In the genomic region with DNA sequence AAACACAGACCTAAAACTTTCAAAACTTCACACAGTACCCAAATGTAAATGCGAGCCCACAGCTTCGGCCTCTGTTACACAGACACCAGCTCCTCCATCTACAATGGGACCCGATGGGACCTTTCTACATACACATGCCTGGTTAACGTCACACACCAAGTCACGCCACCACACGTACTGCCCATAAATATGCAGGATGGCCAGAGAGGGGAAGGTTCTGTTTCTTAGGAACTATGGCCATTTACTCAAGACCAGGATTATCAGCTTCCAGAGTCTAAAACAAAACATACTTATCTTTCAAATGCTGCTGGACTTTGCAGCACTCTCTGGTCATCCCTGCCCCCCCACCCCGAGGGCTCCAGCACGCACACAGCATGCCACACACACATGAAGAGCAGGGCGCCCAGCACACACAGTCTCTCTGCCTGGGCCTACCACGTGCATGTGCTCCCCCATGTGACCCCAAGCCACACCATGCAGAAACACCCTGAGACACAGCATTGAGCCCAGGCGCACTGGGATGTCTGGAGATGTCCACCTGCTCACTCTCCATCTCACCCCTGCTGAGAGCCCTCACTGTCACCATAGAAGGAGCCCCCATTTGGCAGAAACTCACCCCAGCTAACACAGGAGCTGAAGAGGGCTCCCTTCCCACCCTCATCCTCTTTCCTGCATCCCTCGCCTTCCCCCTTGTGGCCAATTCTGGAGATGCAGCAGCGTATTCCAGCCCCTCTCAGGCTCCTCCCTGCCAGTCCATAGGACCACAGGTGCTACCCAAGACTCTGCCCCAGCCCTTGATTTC, we compare ENCODE assay signal across 8 cellular contexts.
A peak's percentile ranks its signal among the peaks of the same experiment; 100 is the strongest.
DNase-seq lines count a peak whose midpoint lies in the region; ATAC-seq, FAIRE-seq and TF ChIP-seq lines count a peak whose summit lies in the region.

No MANE protein-coding gene starts in this region.

- H3K36me3 ChIP-seq in BJ (ENCODE audit: control insufficient read depth, insufficient read depth, low read length) (no peaks in the 10 kb centered on the region), H1 (ENCODE audit: control insufficient read depth in 2 of 4, insufficient read depth in 4 of 4, low read length in 3 of 4) (no peaks in the 10 kb centered on the region)

- peak overlapping the region; percentile 83; the same call in 1 of the 2 replicates for H4K8ac ChIP-seq in H1 (ENCODE audit: extremely low read depth, insufficient read depth, low read length)

- H3K56ac ChIP-seq in H1 (replicated peaks; ENCODE audit: insufficient read length, low read depth, low read length): no peak overlapping the region

- H3K4ac ChIP-seq in H1 (replicated peaks; ENCODE audit: insufficient read length, low read depth, low read length): no peak overlapping the region

- no peak overlapping the region for H2AK5ac ChIP-seq in H1 (ENCODE audit: low read depth, low read length)

- TF ChIP-seq RAD21 in H1 (IDR thresholded peaks at IDR 0.05 in 1 of 2, conservative IDR thresholded peaks at IDR 0.05 in 1 of 2; ENCODE audit: low read depth in 2 of 2, low read length in 2 of 2): peak; percentile 81 to 87

- no peak for TF ChIP-seq EP300 in H1 (IDR thresholded peaks at IDR 0.05; ENCODE audit: borderline replicate concordance in 1 of 2, low read depth in 2 of 2, low read length in 2 of 2)

- peak; percentile 92 for TF ChIP-seq CTCF in BJ (IDR thresholded peaks at IDR 0.05; ENCODE audit: insufficient read depth, low read depth, low read length)
- TF ChIP-seq CTCF in H1 (IDR thresholded peaks at IDR 0.05; ENCODE audit: control extremely low read depth in 1 of 3, insufficient read depth in 1 of 3, low read depth in 1 of 3, low read length in 3 of 3): peak; percentile 93 to 97 (median 94)

- H3K9ac ChIP-seq in H1 (replicated peaks in 1 of 4; ENCODE audit: extremely low read depth in 1 of 4, low read depth in 3 of 4, low read length in 3 of 4): no peak overlapping the region

- no peaks in the 10 kb centered on the region for H3K79me1 ChIP-seq in H1 (ENCODE audit: low read depth, low read length)

- no peak for DNase-seq in BJ (ENCODE audit: low read depth)
- DNase-seq in HEK293T (ENCODE audit: extremely low spot score): peak; percentile 87
- DNase-seq in NCI-H69 (lab: John Stamatoyannopoulos, UW): peak; percentile 77
- peak; percentile 22 to 56 for DNase-seq in activated CD8-positive, alpha-beta memory T cell treated with anti-CD3 and anti-CD28 coated beads for 1 hour (ENCODE audit: extremely low read depth in 1 of 2, low read depth in 1 of 2)
- DNase-seq in H1 (ENCODE audit: low read depth in 1 of 2, low spot score in 2 of 2): peak; percentile 67 to 99
- peak; percentile 81 for DNase-seq in midbrain (lab: John Stamatoyannopoulos, UW)
- DNase-seq in stimulated activated CD8-positive, alpha-beta memory T cell treated with anti-CD3 and anti-CD28 coated beads, Interleukin-4, amount 100 ng/mL, for 1 hour (ENCODE audit: low read depth in 2 of 2, low spot score in 1 of 2): peak; percentile 31 to 41

- H3K4me2 ChIP-seq in H1 (ENCODE audit: insufficient read depth in 1 of 2, low read depth in 2 of 2, low read length in 2 of 2): peak overlapping the region; percentile 3 to 60; a peak in 3 of 4 replicates

- H2BK15ac ChIP-seq in H1 (ENCODE audit: low read length): peak overlapping the region; percentile 25; the same call in 1 of the 2 replicates

- no peak overlapping the region for H4K5ac ChIP-seq in H1 (ENCODE audit: insufficient read length, low read depth, low read length)

- CTCF ChIA-PET in BJ (lab: Yijun Ruan, JAX) (interaction anchor here (0.5 to 5.5 kb wide), 34 partner anchors 8 to 320 kb away, joined by 3 to 67 read pairs (median 4); no protein-coding TSS in a partner anchor), HEK293T (lab: Yijun Ruan, JAX) (interaction anchor here (0.8 to 3.8 kb wide), 8 partner anchors 8 to 204 kb away, joined by 3 to 18 read pairs (median 4); no protein-coding TSS in a partner anchor), H1 (lab: Charles Lee; ENCODE audit: partially characterized antibody) (interaction anchor here (0.7 to 15.7 kb wide), 55 partner anchors 8 to 402 kb away, joined by 3 to 201 read pairs (median 8); a partner anchor contains a TSS)

- no peak overlapping the region for H2BK120ac ChIP-seq in H1 (replicated peaks; ENCODE audit: low read depth, low read length)

- peak overlapping the region; percentile 79; the same call in 1 of the 2 replicates for H2BK12ac ChIP-seq in H1 (ENCODE audit: low read depth, low read length)

- TF ChIP-seq POLR2A in H1 (IDR thresholded peaks at IDR 0.05; ENCODE audit: control extremely low read depth in 1 of 2, low read depth in 2 of 2, low read length in 2 of 2): no peak

- 0 out of 2 replicates have a peak overlapping the region, but pooled peaks have one; percentile 42 for H2BK5ac ChIP-seq in H1 (ENCODE audit: low read depth, low read length)

- H3K79me2 ChIP-seq in H1 (ENCODE audit: control insufficient read depth in 1 of 2, insufficient read depth in 2 of 2, low read length in 2 of 2): no peaks in the 10 kb centered on the region

- H2BK20ac ChIP-seq in H1 (ENCODE audit: low read length): 0 out of 2 replicates have a peak overlapping the region, but pooled peaks have one; percentile 69

- H3K23ac ChIP-seq in H1 (ENCODE audit: insufficient read length): no peak overlapping the region

- ATAC-seq in GM19452 (IDR thresholded peaks at IDR 0.05; ENCODE audit: unreplicated experiment): no peak

- no peak overlapping the region for H3K14ac ChIP-seq in H1 (ENCODE audit: insufficient read length)

- H4K20me1 ChIP-seq in H1 (replicated peaks in 1 of 2; ENCODE audit: control insufficient read depth in 1 of 2, insufficient read depth in 2 of 2, low read length in 2 of 2): peaks cover 0 to 2% of the 10 kb centered on the region in 2 experiments

- FAIRE-seq in H1 (lab: Jason Lieb, UNC): peak; percentile 78

- H3K4me1 ChIP-seq in H1 (replicated peaks in 1 of 4; ENCODE audit: control insufficient read depth in 3 of 4, insufficient read depth in 4 of 4, low read length in 3 of 4): peaks cover 0 to 8% (median 5%) of the 10 kb centered on the region in 4 experiments; a peak in 3 of 7 replicates

- H3K4me3 ChIP-seq in BJ (ENCODE audit: low read depth, low read length) (no peak overlapping the region), H1 (ENCODE audit: extremely low read depth in 1 of 4, insufficient read depth in 2 of 4, low read depth in 3 of 4, low read length in 4 of 4) (peak overlapping the region in 1 of 4 experiments; percentile 15; a peak in 1 of 8 replicates)

- no peak overlapping the region for H4K91ac ChIP-seq in H1 (replicated peaks; ENCODE audit: insufficient read length, low read length)

- no peak overlapping the region for H3K27ac ChIP-seq in H1 (ENCODE audit: low read depth, low read length)

- H2AFZ ChIP-seq in H1 (ENCODE audit: low read length): peak overlapping the region; percentile 86

- no peaks in the 10 kb centered on the region for H3K9me3 ChIP-seq in H1 (ENCODE audit: insufficient read depth in 2 of 2, low read depth in 1 of 2, low read length in 1 of 2)

- no peaks in the 10 kb centered on the region; the same call in 1 of the 2 replicates for H3K23me2 ChIP-seq in H1 (ENCODE audit: low read depth, low read length)

- POLR2A ChIA-PET in BJ (lab: Charles Lee) (no interaction called here), HEK293T (lab: Yijun Ruan, JAX) (interaction anchor here (0.9 kb wide), 1 partner anchor 335 kb away, joined by 3 read pairs; a partner anchor contains a TSS), H1 (lab: Charles Lee; ENCODE audit: partially characterized antibody) (interaction anchor here (0.8 to 1.0 kb wide), 2 partner anchors 87 to 175 kb away, joined by 3 to 4 read pairs; no protein-coding TSS in a partner anchor)

- H3K27me3 ChIP-seq in BJ (ENCODE audit: control insufficient read depth, insufficient read depth, low read length): peaks cover 5% of the 10 kb centered on the region; the same call in 1 of the 2 replicates
- H3K27me3 ChIP-seq in H1 (replicated peaks in 1 of 4; ENCODE audit: control insufficient read depth in 3 of 4, extremely low read depth in 1 of 4, insufficient read depth in 3 of 4, low read length in 3 of 4): peaks cover 0 to 5% (median 2%) of the 10 kb centered on the region in 4 experiments; a peak in 3 of 7 replicates

- peak overlapping the region; percentile 98 for H3K18ac ChIP-seq in H1 (ENCODE audit: extremely low read depth, low read length)

- WGBS in H1 (ENCODE audit: extremely low coverage in 1 of 2, insufficient coverage in 1 of 2, insufficient read length in 1 of 2, insufficient replicate concordance in 2 of 2, low coverage in 1 of 2, low lambda C conversion rate in 2 of 2, missing lambda C conversion rate in 1 of 2), 2 experiments: 63% methylated on average over 13 of the region's 13 CpGs; no CpG with 5 or more reads in 1 of the 2 experiments

TF ChIP-seq in HEK293T, 16 proteins besides CTCF, POLR2A, EP300 and RAD21 (continues in another document):
- TF ChIP-seq SUZ12 (IDR thresholded peaks at IDR 0.05) (no peak), HDGF (IDR thresholded peaks at IDR 0.05; ENCODE audit: borderline replicate concordance) (no peak), BHLHE40 (IDR thresholded peaks at IDR 0.05; ENCODE audit: borderline replicate concordance) (no peak), SP1 (IDR thresholded peaks at IDR 0.05) (no peak), ELF4 (IDR thresholded peaks at IDR 0.05) (no peak), FOXM1 (IDR thresholded peaks at IDR 0.05; ENCODE audit: borderline replicate concordance) (no peak), ARNT (IDR thresholded peaks at IDR 0.05) (no peak), FOXA1 (IDR thresholded peaks at IDR 0.05) (no peak), ZNF384 (IDR thresholded peaks at IDR 0.05) (no peak), NFRKB (IDR thresholded peaks at IDR 0.05) (no peak), CTBP1 (IDR thresholded peaks at IDR 0.05; ENCODE audit: borderline replicate concordance) (no peak), TARDBP (IDR thresholded peaks at IDR 0.05) (no peak), FOXK2 (IDR thresholded peaks at IDR 0.05) (no peak)

TF ChIP-seq in H1, 55 proteins besides CTCF, POLR2A, EP300 and RAD21 (continues in another document):
- no peak for TF ChIP-seq SP4 (IDR thresholded peaks at IDR 0.05; ENCODE audit: low read length)
- no peak for TF ChIP-seq KDM4A (IDR thresholded peaks at IDR 0.05; ENCODE audit: low read depth, low read length, severe bottlenecking)
- TF ChIP-seq, protein P1, sequence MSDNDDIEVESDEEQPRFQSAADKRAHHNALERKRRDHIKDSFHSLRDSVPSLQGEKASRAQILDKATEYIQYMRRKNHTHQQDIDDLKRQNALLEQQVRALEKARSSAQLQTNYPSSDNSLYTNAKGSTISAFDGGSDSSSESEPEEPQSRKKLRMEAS (IDR thresholded peaks at IDR 0.05): peak; percentile 55
- TF ChIP-seq TAF1 (IDR thresholded peaks at IDR 0.05; ENCODE audit: low read depth, low read length): no peak
- no peak for TF ChIP-seq MAFK (IDR thresholded peaks at IDR 0.05; ENCODE audit: low read depth, low read length)
